ENCODE assay signal across 1 cellular context in the genomic region with DNA sequence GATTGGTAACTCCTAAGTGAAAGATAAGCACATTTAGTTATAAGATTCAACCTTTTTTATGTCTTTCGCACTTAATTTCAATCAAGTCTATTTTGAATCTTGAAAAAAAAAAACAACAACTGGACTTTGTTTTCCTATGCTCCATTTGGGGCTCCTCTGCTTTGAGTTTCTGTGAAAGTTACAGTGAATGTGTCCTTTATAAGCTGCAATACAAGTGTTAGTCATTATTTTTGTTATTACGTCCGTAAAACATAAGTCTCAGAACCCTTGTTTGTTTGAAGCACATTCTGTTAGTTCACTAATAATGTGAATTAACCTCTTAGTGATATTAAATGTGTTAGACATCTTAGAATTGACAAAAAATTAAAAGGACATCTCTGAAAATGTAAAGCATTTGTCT.
TF ChIP-seq lines count a peak whose summit lies in the region.

No MANE protein-coding gene starts in this region.

TF ChIP-seq in SK-N-SH treated with all-trans-retinoic acid at 6 μM for 48 hours, 23 proteins besides CTCF, POLR2A, EP300 and RAD21 (continued from another document):
- TF ChIP-seq, protein P1, sequence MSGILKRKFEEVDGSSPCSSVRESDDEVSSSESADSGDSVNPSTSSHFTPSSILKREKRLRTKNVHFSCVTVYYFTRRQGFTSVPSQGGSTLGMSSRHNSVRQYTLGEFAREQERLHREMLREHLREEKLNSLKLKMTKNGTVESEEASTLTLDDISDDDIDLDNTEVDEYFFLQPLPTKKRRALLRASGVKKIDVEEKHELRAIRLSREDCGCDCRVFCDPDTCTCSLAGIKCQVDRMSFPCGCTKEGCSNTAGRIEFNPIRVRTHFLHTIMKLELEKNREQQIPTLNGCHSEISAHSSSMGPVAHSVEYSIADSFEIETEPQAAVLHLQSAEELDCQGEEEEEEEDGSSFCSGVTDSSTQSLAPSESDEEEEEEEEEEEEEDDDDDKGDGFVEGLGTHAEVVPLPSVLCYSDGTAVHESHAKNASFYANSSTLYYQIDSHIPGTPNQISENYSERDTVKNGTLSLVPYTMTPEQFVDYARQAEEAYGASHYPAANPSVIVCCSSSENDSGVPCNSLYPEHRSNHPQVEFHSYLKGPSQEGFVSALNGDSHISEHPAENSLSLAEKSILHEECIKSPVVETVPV (CRISPR knock-in tag; IDR thresholded peaks at IDR 0.05) = no peak
- TF ChIP-seq ZC3H10 (CRISPR knock-in tag; IDR thresholded peaks at IDR 0.05) (no peak), TCF4 (CRISPR knock-in tag; IDR thresholded peaks at IDR 0.05; ENCODE audit: borderline replicate concordance) (no peak), TOX (CRISPR knock-in tag; IDR thresholded peaks at IDR 0.05; ENCODE audit: borderline replicate concordance) (no peak), ZFP3 (CRISPR knock-in tag; IDR thresholded peaks at IDR 0.05) (no peak), OSR1 (CRISPR knock-in tag; IDR thresholded peaks at IDR 0.05) (no peak)
- TF ChIP-seq, protein P2, sequence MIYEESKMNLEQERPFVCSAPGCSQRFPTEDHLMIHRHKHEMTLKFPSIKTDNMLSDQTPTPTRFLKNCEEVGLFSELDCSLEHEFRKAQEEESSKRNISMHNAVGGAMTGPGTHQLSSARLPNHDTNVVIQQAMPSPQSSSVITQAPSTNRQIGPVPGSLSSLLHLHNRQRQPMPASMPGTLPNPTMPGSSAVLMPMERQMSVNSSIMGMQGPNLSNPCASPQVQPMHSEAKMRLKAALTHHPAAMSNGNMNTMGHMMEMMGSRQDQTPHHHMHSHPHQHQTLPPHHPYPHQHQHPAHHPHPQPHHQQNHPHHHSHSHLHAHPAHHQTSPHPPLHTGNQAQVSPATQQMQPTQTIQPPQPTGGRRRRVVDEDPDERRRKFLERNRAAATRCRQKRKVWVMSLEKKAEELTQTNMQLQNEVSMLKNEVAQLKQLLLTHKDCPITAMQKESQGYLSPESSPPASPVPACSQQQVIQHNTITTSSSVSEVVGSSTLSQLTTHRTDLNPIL (CRISPR knock-in tag; IDR thresholded peaks at IDR 0.05; ENCODE audit: low read depth) = no peak
